In the genomic region with DNA sequence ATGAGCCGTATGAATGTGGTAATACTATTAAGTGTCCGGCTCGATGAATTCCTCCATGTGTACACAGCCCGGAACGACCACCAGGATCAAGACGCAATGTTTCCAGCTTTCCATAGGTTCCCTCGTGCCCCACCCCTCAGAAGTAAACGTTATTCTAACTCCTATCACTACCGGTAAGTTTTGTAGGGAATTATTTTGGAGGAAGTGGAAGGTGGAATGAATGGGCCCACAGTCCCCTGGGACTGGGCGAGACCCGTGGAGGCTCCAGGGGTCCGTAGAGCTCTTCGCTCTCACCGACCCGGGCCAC, we compare ENCODE assay signal across 8 cellular contexts. TPM values are rescaled to one million over a fixed set of nuclear protein-coding genes. Genes with fewer than 3 reads are reported as not detected.
DNase-seq lines count a peak whose midpoint lies in the region; ATAC-seq lines count a peak whose summit lies in the region.

No MANE protein-coding gene starts in this region.

- no peaks in the 10 kb centered on the region for H3K36me3 Mint-ChIP-seq in CD4-positive, CD25-positive, alpha-beta regulatory T cell
- H3K36me3 Mint-ChIP-seq in effector memory CD8-positive, alpha-beta T cell (ENCODE audit: insufficient read depth): peaks cover 14% of the 10 kb centered on the region

- H3K9me3 Mint-ChIP-seq in CD4-positive, CD25-positive, alpha-beta regulatory T cell: no peaks in the 10 kb centered on the region
- no peaks in the 10 kb centered on the region for H3K9me3 Mint-ChIP-seq in effector memory CD8-positive, alpha-beta T cell

- H3K4me2 ChIP-seq in neuronal stem cell (ENCODE audit: insufficient read depth, low read length, poor library complexity, severe bottlenecking): peak overlapping the region; percentile 52

- H2BK5ac ChIP-seq in neuronal stem cell (ENCODE audit: low read length): no peak overlapping the region

- no peak overlapping the region for H3K14ac ChIP-seq in neuronal stem cell (ENCODE audit: low read length)

- peak overlapping the region; percentile 86 to 90 (median 88) for H3K4me3 Mint-ChIP-seq in CD4-positive, CD25-positive, alpha-beta regulatory T cell
- H3K4me3 Mint-ChIP-seq in effector memory CD8-positive, alpha-beta T cell: peak overlapping the region; percentile 94 to 100

- peak overlapping the region; percentile 74 for H3K27ac ChIP-seq in CD4-positive, CD25-positive, alpha-beta regulatory T cell (ENCODE audit: insufficient read depth, low read length, poor library complexity, severe bottlenecking)
- peak overlapping the region; percentile 28 for H3K27ac ChIP-seq in neuronal stem cell (replicated peaks; ENCODE audit: low read length)

- ATAC-seq in CD4-positive, CD25-positive, alpha-beta regulatory T cell (ENCODE audit: low read depth in 2 of 2): no peak
- ATAC-seq in effector memory CD8-positive, alpha-beta T cell (replicated peaks): no peak
- no peak for ATAC-seq in HG03469 (IDR thresholded peaks at IDR 0.05; ENCODE audit: unreplicated experiment)
- ATAC-seq in GM21786 (IDR thresholded peaks at IDR 0.05; ENCODE audit: unreplicated experiment): no peak

- H3K4me1 Mint-ChIP-seq in CD4-positive, CD25-positive, alpha-beta regulatory T cell: peaks cover 17 to 57% (median 36%) of the 10 kb centered on the region in 4 donors
- peaks cover 28 to 34% of the 10 kb centered on the region in 2 donors for H3K4me1 Mint-ChIP-seq in effector memory CD8-positive, alpha-beta T cell (ENCODE audit: low read depth in 2 of 2)

- no peak overlapping the region for H3K4ac ChIP-seq in neuronal stem cell (ENCODE audit: low read length)

- WGBS in neuronal stem cell (ENCODE audit: extremely low coverage in 2 of 2, insufficient read length in 2 of 2, insufficient replicate concordance in 1 of 2), 2 donors: no CpG with 5 or more reads among the region's 15 CpGs

- no peak overlapping the region for H2BK120ac ChIP-seq in neuronal stem cell (ENCODE audit: low read depth, low read length)

- H3K27me3 ChIP-seq in CD4-positive, CD25-positive, alpha-beta regulatory T cell (ENCODE audit: control insufficient read depth, insufficient read depth, low read length): peaks cover 4% of the 10 kb centered on the region
- H3K27me3 ChIP-seq in neuronal stem cell (ENCODE audit: control insufficient read depth in 3 of 3, insufficient read depth in 3 of 3, low read depth in 1 of 3, low read length in 3 of 3): no peaks in the 10 kb centered on the region

- H2BK15ac ChIP-seq in neuronal stem cell (ENCODE audit: low read length): no peak overlapping the region

- H3K18ac ChIP-seq in neuronal stem cell (ENCODE audit: low read length): peak overlapping the region; percentile 71

- peak overlapping the region; percentile 64 for H3K4me3 ChIP-seq in CD4-positive, CD25-positive, alpha-beta regulatory T cell (ENCODE audit: low read depth, low read length)
- H3K4me3 ChIP-seq in neuronal stem cell (ENCODE audit: low read length in 2 of 2): peak overlapping the region; percentile 71 to 91

- H2AFZ ChIP-seq in neuronal stem cell (ENCODE audit: low read length): peak overlapping the region; percentile 98

- no peak overlapping the region for H3K9ac ChIP-seq in neuronal stem cell (ENCODE audit: low read depth, low read length, poor library complexity)

- no peak overlapping the region for H3K23ac ChIP-seq in neuronal stem cell (ENCODE audit: low read depth, low read length, poor library complexity)

- H3K27me3 Mint-ChIP-seq in CD4-positive, CD25-positive, alpha-beta regulatory T cell: peaks cover 30% of the 10 kb centered on the region
- H3K27me3 Mint-ChIP-seq in effector memory CD8-positive, alpha-beta T cell: peaks cover 0 to 12% of the 10 kb centered on the region in 2 donors

- no peak overlapping the region for H2AK5ac ChIP-seq in neuronal stem cell (ENCODE audit: low read depth, low read length)

- H4K8ac ChIP-seq in neuronal stem cell (ENCODE audit: low read depth, low read length): no peak overlapping the region

- peak overlapping the region in 1 of 3 donors; percentile 81 for H3K27ac Mint-ChIP-seq in CD4-positive, CD25-positive, alpha-beta regulatory T cell
- H3K27ac Mint-ChIP-seq in effector memory CD8-positive, alpha-beta T cell: peak overlapping the region; percentile 62 to 94

- no peak overlapping the region for H2BK12ac ChIP-seq in neuronal stem cell (ENCODE audit: low read length)

- peaks cover 21% of the 10 kb centered on the region for H3K4me1 ChIP-seq in CD4-positive, CD25-positive, alpha-beta regulatory T cell (ENCODE audit: control insufficient read depth, insufficient read depth, low read length, poor library complexity, severe bottlenecking)
- peaks cover 5 to 10% of the 10 kb centered on the region in 2 donors for H3K4me1 ChIP-seq in neuronal stem cell (ENCODE audit: control insufficient read depth in 2 of 2, insufficient read depth in 1 of 2, low read depth in 1 of 2, low read length in 2 of 2)

- H3K79me1 ChIP-seq in neuronal stem cell (ENCODE audit: low read depth, low read length): peaks cover 6% of the 10 kb centered on the region

- no peak for DNase-seq in CD4-positive, CD25-positive, alpha-beta regulatory T cell
- DNase-seq in NCI-H2227 (lab: John Stamatoyannopoulos, UW; ENCODE audit: unreplicated experiment): peak; percentile 54
- no peak for DNase-seq in effector memory CD8-positive, alpha-beta T cell
- no peak for DNase-seq in neuronal stem cell (ENCODE audit: low spot score)
- no peak for DNase-seq in NCI-H1436 treated with DMSO at 0.1 percent for 48 hours (lab: John Stamatoyannopoulos, UW)
- DNase-seq in dermis blood vessel endothelial cell: no peak

- H3K36me3 ChIP-seq in CD4-positive, CD25-positive, alpha-beta regulatory T cell (ENCODE audit: control insufficient read depth, insufficient read depth, low read length): no peaks in the 10 kb centered on the region
- H3K36me3 ChIP-seq in neuronal stem cell (replicated peaks in 1 of 2; ENCODE audit: control insufficient read depth in 2 of 2, insufficient read depth in 2 of 2, low read length in 2 of 2): peaks cover 0 to 16% of the 10 kb centered on the region in 2 donors

- H4K91ac ChIP-seq in neuronal stem cell (ENCODE audit: low read depth, low read length, poor library complexity): no peak overlapping the region

- H3K9me3 ChIP-seq in CD4-positive, CD25-positive, alpha-beta regulatory T cell (ENCODE audit: control insufficient read depth in 2 of 2, low read length in 2 of 2): no peaks in the 10 kb centered on the region
- H3K9me3 ChIP-seq in neuronal stem cell (replicated peaks in 1 of 2; ENCODE audit: control insufficient read depth in 2 of 2, insufficient read depth in 1 of 2, low read depth in 1 of 2, low read length in 2 of 2): no peaks in the 10 kb centered on the region

RNA-seq across cellular contexts. Expression of gene FAR1, which starts 0.7 kb away (rescaled TPM):
- 41.0 TPM for total RNA-seq in CD4-positive, CD25-positive, alpha-beta regulatory T cell
- 10 to 100 TPM in 1 of 4 donors, 1 to 10 TPM in 3; 7.8 to 11.4 (median 9.5) TPM for polyA plus RNA-seq in CD4-positive, CD25-positive, alpha-beta regulatory T cell
- polyA plus RNA-seq in neuronal stem cell (2013, experiment 1 of 2): 35.2 TPM
- 34.2 TPM for polyA plus RNA-seq in neuronal stem cell (2013, experiment 2 of 2)
- 76.2 and 115 TPM in 2 replicates for total RNA-seq in dermis blood vessel endothelial cell
